39 cellular contexts compared by ENCODE assay signal in genomic region chr13:44035400-44035799, GRCh38.
"Had no signal": no experiment of that assay in that cellular context is flagged by ENCODE, and none has a peak within 500 bp of the region (broad histone marks: within the 10 kb centered on the region; RNA-seq: fewer than 3 reads in every experiment).

No MANE protein-coding gene starts in this region.

- H3K9me3 ChIP-seq: adrenal gland, ascending aorta, body of pancreas, breast epithelium had no signal

- H3K4me3 ChIP-seq: adrenal gland, ascending aorta, body of pancreas, breast epithelium, cardiac muscle cell had no signal

- FAIRE-seq: astrocyte, bronchial epithelial cell had no signal

- H3K4me1 ChIP-seq: adrenal gland, ascending aorta, body of pancreas, breast epithelium had no signal

- H3K4me1 Mint-ChIP-seq: activated naive CD4-positive, alpha-beta T cell treated with anti-CD3 and anti-CD28 coated beads, Interleukin-2, amount 10 ng/mL, durations not matched to agents 7 days and 5 days; activated naive CD4-positive, alpha-beta T cell treated with anti-CD3 and anti-CD28 coated beads, Interleukin-2, amount 50 U/mL, for 24 hours; activated naive CD8-positive, alpha-beta T cell treated with anti-CD3 and anti-CD28 coated beads for 36 hours; activated naive CD8-positive, alpha-beta T cell treated with anti-CD3 and anti-CD28 coated beads, Interleukin-2, amount 10 ng/mL, durations not matched to agents 7 days and 5 days; activated naive CD8-positive, alpha-beta T cell treated with anti-CD3 and anti-CD28 coated beads, Interleukin-2, amount 50 U/mL, for 24 hours; activated T-helper 17 cell treated with anti-CD3 and anti-CD28 coated beads, Interleukin-2, amount 50 U/mL, for 72 hours; central memory CD8-positive, alpha-beta T cell had no signal

- H3K9me3 Mint-ChIP-seq: activated naive CD4-positive, alpha-beta T cell treated with anti-CD3 and anti-CD28 coated beads, Interleukin-2, amount 10 ng/mL, durations not matched to agents 7 days and 5 days; activated naive CD4-positive, alpha-beta T cell treated with anti-CD3 and anti-CD28 coated beads, Interleukin-2, amount 50 U/mL, for 24 hours; activated T-cell treated with anti-CD3 and anti-CD28 coated beads, Interleukin-2, amount 50 U/mL, for 24 hours; activated T-cell treated with anti-CD3 and anti-CD28 coated beads, Interleukin-2, amount 50 U/mL, for 4 hours; activated T-cell treated with anti-CD3 and anti-CD28 coated beads, Interleukin-2, amount 50 U/mL, for 72 hours; activated T-helper 1 cell treated with anti-CD3 and anti-CD28 coated beads, Interleukin-12 subunit alpha, Interleukin-12 subunit beta, Interleukin-2, Interleukin-4 antibody, amounts not matched to agents 30 ng/mL and 10 ng/mL and 1 ng/mL, durations not matched to agents 14 hours and 24 hours and 36 hours; activated T-helper 17 cell treated with anti-CD3 and anti-CD28 coated beads, Interleukin-2, amount 50 U/mL, for 72 hours; central memory CD8-positive, alpha-beta T cell had no signal

- DNase-seq: activated effector memory CD4-positive, alpha-beta T cell treated with anti-CD3 and anti-CD28 coated beads, Interleukin-2, amount 50 U/mL, for 16 hours; activated effector memory CD4-positive, alpha-beta T cell treated with Interleukin-2 at 50 U/mL for 16 hours; activated gamma-delta T cell; activated gamma-delta T cell treated with Interleukin-2 at 50 U/mL for 16 hours; activated naive CD4-positive, alpha-beta T cell; activated naive CD4-positive, alpha-beta T cell treated with anti-CD3 and anti-CD28 coated beads, Interleukin-2, amount 10 ng/mL, durations not matched to agents 7 days and 5 days; activated naive CD4-positive, alpha-beta T cell treated with anti-CD3 and anti-CD28 coated beads, Interleukin-2, amount 50 U/mL, for 16 hours; activated naive CD4-positive, alpha-beta T cell treated with Interleukin-2 at 50 U/mL for 16 hours; activated naive CD8-positive, alpha-beta T cell treated with anti-CD3 and anti-CD28 coated beads for 36 hours; activated naive CD8-positive, alpha-beta T cell treated with anti-CD3 and anti-CD28 coated beads, Interleukin-2, amount 10 ng/mL, durations not matched to agents 7 days and 5 days; activated naive CD8-positive, alpha-beta T cell treated with anti-CD3 and anti-CD28 coated beads, Interleukin-2, amount 50 U/mL, for 24 hours; activated T-cell treated with anti-CD3 and anti-CD28 coated beads, Interleukin-2, amount 50 U/mL, for 1 hour; activated T-cell treated with anti-CD3 and anti-CD28 coated beads, Interleukin-2, amount 50 U/mL, for 24 hours; activated T-cell treated with anti-CD3 and anti-CD28 coated beads, Interleukin-2, amount 50 U/mL, for 4 hours; activated T-cell treated with anti-CD3 and anti-CD28 coated beads, Interleukin-2, amount 50 U/mL, for 48 hours; activated T-cell treated with anti-CD3 and anti-CD28 coated beads, Interleukin-2, amount 50 U/mL, for 72 hours; adrenal gland; amniotic stem cell; amygdala; anterior cingulate cortex; aorta; body of pancreas; brain microvascular endothelial cell; caudate nucleus; central memory CD4-positive, alpha-beta T cell; cerebellar nuclear complex had no signal

- H3K27ac ChIP-seq: adrenal gland, ascending aorta, body of pancreas, brain microvascular endothelial cell, breast epithelium, cardiac muscle cell had no signal

- ATAC-seq: activated naive CD4-positive, alpha-beta T cell treated with anti-CD3 and anti-CD28 coated beads, Interleukin-2, amount 50 U/mL, for 72 hours; activated naive CD8-positive, alpha-beta T cell treated with anti-CD3 and anti-CD28 coated beads, Interleukin-2, amount 50 U/mL, for 24 hours; activated T-cell treated with anti-CD3 and anti-CD28 coated beads, Interleukin-2, amount 50 U/mL, for 4 hours; activated T-cell treated with anti-CD3 and anti-CD28 coated beads, Interleukin-2, amount 50 U/mL, for 72 hours; activated T-helper 17 cell treated with anti-CD3 and anti-CD28 coated beads, Interleukin-2, amount 50 U/mL, for 72 hours; body of pancreas had no signal

- H3K27ac Mint-ChIP-seq: activated naive CD4-positive, alpha-beta T cell treated with anti-CD3 and anti-CD28 coated beads, Interleukin-2, amount 10 ng/mL, durations not matched to agents 7 days and 5 days; activated naive CD4-positive, alpha-beta T cell treated with anti-CD3 and anti-CD28 coated beads, Interleukin-2, amount 50 U/mL, for 24 hours; activated naive CD4-positive, alpha-beta T cell treated with anti-CD3 and anti-CD28 coated beads, Interleukin-2, amount 50 U/mL, for 72 hours; activated naive CD8-positive, alpha-beta T cell; activated naive CD8-positive, alpha-beta T cell treated with anti-CD3 and anti-CD28 coated beads for 36 hours; activated naive CD8-positive, alpha-beta T cell treated with anti-CD3 and anti-CD28 coated beads, Interleukin-2, amount 10 ng/mL, durations not matched to agents 7 days and 5 days; activated naive CD8-positive, alpha-beta T cell treated with anti-CD3 and anti-CD28 coated beads, Interleukin-2, amount 50 U/mL, for 24 hours; activated T-cell treated with anti-CD3 and anti-CD28 coated beads, Interleukin-2, amount 50 U/mL, for 24 hours; activated T-cell treated with anti-CD3 and anti-CD28 coated beads, Interleukin-2, amount 50 U/mL, for 72 hours; activated T-helper 1 cell treated with anti-CD3 and anti-CD28 coated beads, Interleukin-12 subunit alpha, Interleukin-12 subunit beta, Interleukin-2, Interleukin-4 antibody, amounts not matched to agents 30 ng/mL and 10 ng/mL and 1 ng/mL, durations not matched to agents 14 hours and 24 hours and 36 hours; activated T-helper 17 cell treated with anti-CD3 and anti-CD28 coated beads, Interleukin-2, amount 50 U/mL, for 72 hours; activated T-helper 2 cell treated with anti-CD3 and anti-CD28 coated beads, Interferon-gamma antibody, Interleukin-2, Interleukin-4, amounts not matched to agents 10 μg/mL and 5 μg/mL and 100 μg/mL, durations not matched to agents 14 hours and 24 hours and 36 hours had no signal

- H3K4me3 Mint-ChIP-seq: activated naive CD4-positive, alpha-beta T cell treated with anti-CD3 and anti-CD28 coated beads, Interleukin-2, amount 10 ng/mL, durations not matched to agents 7 days and 5 days; activated naive CD4-positive, alpha-beta T cell treated with anti-CD3 and anti-CD28 coated beads, Interleukin-2, amount 50 U/mL, for 24 hours; activated naive CD8-positive, alpha-beta T cell; activated naive CD8-positive, alpha-beta T cell treated with anti-CD3 and anti-CD28 coated beads for 36 hours; activated naive CD8-positive, alpha-beta T cell treated with anti-CD3 and anti-CD28 coated beads, Interleukin-2, amount 10 ng/mL, durations not matched to agents 7 days and 5 days; activated naive CD8-positive, alpha-beta T cell treated with anti-CD3 and anti-CD28 coated beads, Interleukin-2, amount 50 U/mL, for 24 hours; activated T-cell treated with anti-CD3 and anti-CD28 coated beads, Interleukin-2, amount 50 U/mL, for 24 hours; activated T-cell treated with anti-CD3 and anti-CD28 coated beads, Interleukin-2, amount 50 U/mL, for 4 hours; activated T-cell treated with anti-CD3 and anti-CD28 coated beads, Interleukin-2, amount 50 U/mL, for 72 hours; activated T-helper 1 cell treated with anti-CD3 and anti-CD28 coated beads, Interleukin-12 subunit alpha, Interleukin-12 subunit beta, Interleukin-2, Interleukin-4 antibody, amounts not matched to agents 30 ng/mL and 10 ng/mL and 1 ng/mL, durations not matched to agents 14 hours and 24 hours and 36 hours; activated T-helper 17 cell treated with anti-CD3 and anti-CD28 coated beads, Interleukin-2, amount 50 U/mL, for 72 hours; brain; central memory CD8-positive, alpha-beta T cell had no signal

- H3K27me3 ChIP-seq: adrenal gland, ascending aorta, body of pancreas, brain microvascular endothelial cell, breast epithelium, cardiac muscle cell had no signal

- H3K36me3 Mint-ChIP-seq: activated naive CD4-positive, alpha-beta T cell treated with anti-CD3 and anti-CD28 coated beads, Interleukin-2, amount 10 ng/mL, durations not matched to agents 7 days and 5 days; activated naive CD4-positive, alpha-beta T cell treated with anti-CD3 and anti-CD28 coated beads, Interleukin-2, amount 50 U/mL, for 24 hours; activated naive CD8-positive, alpha-beta T cell treated with anti-CD3 and anti-CD28 coated beads for 36 hours; activated naive CD8-positive, alpha-beta T cell treated with anti-CD3 and anti-CD28 coated beads, Interleukin-2, amount 10 ng/mL, durations not matched to agents 7 days and 5 days; brain had no signal

- H3K27me3 Mint-ChIP-seq: brain had no signal

- H3K36me3 ChIP-seq: adrenal gland, ascending aorta, brain microvascular endothelial cell, breast epithelium, cardiac muscle cell had no signal
